15 cellular contexts compared by ENCODE assay signal in genomic region chr12:131499160-131499863, GRCh38.
DNase-seq lines count a peak whose midpoint lies in the region; ATAC-seq and TF ChIP-seq lines count a peak whose summit lies in the region.
"Had no signal": no experiment of that assay in that cellular context is flagged by ENCODE, and none has a peak within 500 bp of the region (broad histone marks: within the 10 kb centered on the region; RNA-seq: fewer than 3 reads in every experiment).

No MANE protein-coding gene starts in this region.

- H3K9me3 ChIP-seq in breast epithelium (no peaks in the 10 kb centered on the region), uterus (no peaks in the 10 kb centered on the region)
- H3K9me3 ChIP-seq: Peyer's patch, testis had no signal

- DNase-seq in MCF 10A (ENCODE audit: unreplicated experiment) (peak; percentile 55), breast epithelium (ENCODE audit: low spot score in 2 of 2) (no peak), inferior parietal cortex (ENCODE audit: extremely low spot score) (peak; percentile 45), uterus (peak; percentile 52 to 58), HUDEP-2 (lab: John Stamatoyannopoulos, UW; ENCODE audit: unreplicated experiment in 76 of 76) (no peak), G401 (ENCODE audit: low spot score) (no peak), AG08395 (ENCODE audit: low spot score) (no peak)
- DNase-seq: activated T-cell treated with anti-CD3 and anti-CD28 coated beads, Interleukin-2, amount 50 U/mL, for 1 hour; NCI-H187; NCI-H69; Peyer's patch; testis had no signal

- CTCF ChIA-PET in MCF 10A (lab: Yijun Ruan, JAX), result interaction anchor here (0.6 to 1.7 kb wide), 4 partner anchors 109 to 915 kb away, joined by 3 to 8 read pairs (median 4); no protein-coding TSS in a partner anchor

- H3K4me3 ChIP-seq in breast epithelium, result no peak overlapping the region
- no peak overlapping the region for H3K4me3 ChIP-seq in uterus
- H3K4me3 ChIP-seq: Peyer's patch, testis had no signal

- intact Hi-C loops in MCF 10A (cut with micrococcal nuclease) (no loop called here), breast epithelium (cut with DNase I; ENCODE audit: low total_unique reads) (no loop called here), uterus (cut with DNase I; ENCODE audit: low total_unique reads) (no loop called here)

- no peak overlapping the region for H3K4me3 Mint-ChIP-seq in MCF 10A (ENCODE audit: unreplicated experiment)
- H3K4me3 Mint-ChIP-seq: WTC11 had no signal

- H3K4me1 ChIP-seq in breast epithelium (no peaks in the 10 kb centered on the region), uterus (no peaks in the 10 kb centered on the region)
- H3K4me1 ChIP-seq: Peyer's patch, testis had no signal

- H3K27ac ChIP-seq in breast epithelium (no peak overlapping the region), uterus (peak overlapping the region; percentile 27)
- H3K27ac ChIP-seq: HL-60, Peyer's patch, testis had no signal

- H3K27me3 ChIP-seq in breast epithelium (peaks cover 0 to 8% of the 10 kb centered on the region in 2 donors), uterus (no peaks in the 10 kb centered on the region)
- H3K27me3 ChIP-seq: Peyer's patch, testis had no signal

- H3K36me3 ChIP-seq in breast epithelium (no peaks in the 10 kb centered on the region), uterus (no peaks in the 10 kb centered on the region)
- H3K36me3 ChIP-seq: Peyer's patch had no signal

- H3K27me3 Mint-ChIP-seq in MCF 10A (ENCODE audit: insufficient read depth, unreplicated experiment), result peaks cover 31% of the 10 kb centered on the region

- TF ChIP-seq CTCF in MCF 10A (IDR thresholded peaks at IDR 0.05; ENCODE audit: unreplicated experiment) (no peak), breast epithelium (IDR thresholded peaks at IDR 0.05) (no peak), uterus (IDR thresholded peaks at IDR 0.05) (no peak)

- H3K4me1 Mint-ChIP-seq in MCF 10A (ENCODE audit: insufficient read depth, unreplicated experiment), result peaks cover 6% of the 10 kb centered on the region
- H3K4me1 Mint-ChIP-seq: WTC11 had no signal

- H3K36me3 Mint-ChIP-seq in MCF 10A (ENCODE audit: insufficient read depth, unreplicated experiment), result no peaks in the 10 kb centered on the region
- H3K36me3 Mint-ChIP-seq: WTC11 had no signal

- H3K27ac Mint-ChIP-seq in MCF 10A (ENCODE audit: low read depth, unreplicated experiment), result no peak overlapping the region
- H3K27ac Mint-ChIP-seq: WTC11 had no signal

- in situ Hi-C loops in G401 (cut with HindIII; ENCODE audit: low sequenced_read_pairs), result loop anchor here (10.0 kb wide), 1 partner anchor 215 kb away; no protein-coding TSS in a partner anchor

- TF ChIP-seq POLR2A in breast epithelium (IDR thresholded peaks at IDR 0.05) (no peak), uterus (IDR thresholded peaks at IDR 0.05) (no peak)

- BruUV-seq in MCF 10A (replicated peaks; lab: Mats Ljungman, UMichigan), result no TSS peak

- POLR2A ChIA-PET in MCF 10A (lab: Yijun Ruan, JAX), result interaction anchor here (0.6 to 1.5 kb wide), 5 partner anchors 11 to 375 kb away, joined by 3 to 9 read pairs (median 3); no protein-coding TSS in a partner anchor

- no peaks in the 10 kb centered on the region for H3K9me3 Mint-ChIP-seq in MCF 10A (ENCODE audit: unreplicated experiment)

- ATAC-seq in HG03565 (IDR thresholded peaks at IDR 0.05; ENCODE audit: unreplicated experiment), result peak; percentile 76
- ATAC-seq: WTC11 had no signal

Comparison
In these comparisons a context has a peak if more than half of its experiments do, and no peak if none do; other contexts are left out.
1. DNase-seq: peak in MCF 10A (single experiment), inferior parietal cortex (single experiment) and uterus (2 of 2); none in breast epithelium (0 of 2), HUDEP-2 (0 of 76), G401 (single experiment) and AG08395 (single experiment).
2. H3K27ac ChIP-seq: peak in uterus (2 of 2); none in breast epithelium (0 of 2).